ENCODE assay signal across 17 cellular contexts in the genomic region with DNA sequence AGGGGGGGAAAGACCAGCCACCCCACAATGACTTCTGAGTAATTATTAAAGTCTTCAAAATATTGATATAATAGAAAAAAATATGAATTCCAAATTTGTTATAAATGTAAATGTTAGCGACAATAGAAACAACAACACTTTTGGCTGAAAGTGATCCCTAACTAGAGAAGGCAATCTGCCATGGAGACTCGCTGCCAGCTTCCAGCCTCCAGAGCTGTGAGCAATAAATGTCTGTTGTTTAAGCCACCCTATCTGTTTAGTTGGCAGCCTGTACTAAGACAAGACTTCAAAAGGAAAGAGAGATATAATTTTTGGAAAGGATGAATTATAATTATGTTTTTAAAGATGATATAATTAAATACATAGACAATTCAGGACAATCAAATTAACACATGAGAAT.
DNase-seq lines count a peak whose midpoint lies in the region; TF ChIP-seq lines count a peak whose summit lies in the region.
"Had no signal": no experiment of that assay in that cellular context is flagged by ENCODE, and none has a peak within 500 bp of the region (broad histone marks: within the 10 kb centered on the region; RNA-seq: fewer than 3 reads in every experiment).

No MANE protein-coding gene starts in this region.

- H3K9me3 Mint-ChIP-seq in nephron progenitor cell: no peaks in the 10 kb centered on the region
- H3K9me3 Mint-ChIP-seq: CD4-positive, alpha-beta memory T cell; HFFc6 had no signal

- H3K4me1 Mint-ChIP-seq in nephron progenitor cell: no peaks in the 10 kb centered on the region
- H3K4me1 Mint-ChIP-seq: CD4-positive, alpha-beta memory T cell had no signal

- DNase-seq in Ammon's horn (ENCODE audit: low spot score) (peak; percentile 51), G401 (ENCODE audit: low spot score) (peak; percentile 84), cerebellum (ENCODE audit: low spot score) (peak; percentile 39), pons (ENCODE audit: low spot score) (peak; percentile 9), NCI-H1048 (lab: John Stamatoyannopoulos, UW) (no peak), nephron progenitor cell (no peak), coronary artery (ENCODE audit: low spot score) (no peak)
- DNase-seq: ACHN; CD4-positive, alpha-beta memory T cell; DMS153; DMS79; GOT3; H7; HFFc6 had no signal

- no peak for TF ChIP-seq CTCF in nephron progenitor cell (IDR thresholded peaks at IDR 0.05)
- no peak for TF ChIP-seq CTCF in coronary artery (IDR thresholded peaks at IDR 0.05)

- no peak overlapping the region for H3K27ac ChIP-seq in coronary artery
- H3K27ac ChIP-seq: C4-2B, HL-60 had no signal

- in situ Hi-C loops in G401 (cut with HindIII; ENCODE audit: low sequenced_read_pairs): no loop called here

- H3K27me3 Mint-ChIP-seq in nephron progenitor cell (ENCODE audit: low read depth, poor library complexity): no peaks in the 10 kb centered on the region
- H3K27me3 Mint-ChIP-seq: CD4-positive, alpha-beta memory T cell had no signal

- no peak overlapping the region for H3K27ac Mint-ChIP-seq in nephron progenitor cell
- H3K27ac Mint-ChIP-seq: CD4-positive, alpha-beta memory T cell; HFFc6 had no signal

- H3K4me3 Mint-ChIP-seq in nephron progenitor cell: no peak overlapping the region
- H3K4me3 Mint-ChIP-seq: CD4-positive, alpha-beta memory T cell; HFFc6 had no signal

- H3K4me3 ChIP-seq in coronary artery: no peak overlapping the region
- H3K4me3 ChIP-seq: GM12878 had no signal

- no peaks in the 10 kb centered on the region for H3K36me3 Mint-ChIP-seq in nephron progenitor cell (ENCODE audit: low read depth)
- H3K36me3 Mint-ChIP-seq: CD4-positive, alpha-beta memory T cell had no signal

Comparison
In these comparisons a context has a peak if more than half of its experiments do, and no peak if none do; other contexts are left out.
1. DNase-seq: peak in Ammon's horn (single experiment), G401 (single experiment), cerebellum (single experiment) and pons (single experiment); none in NCI-H1048 (single experiment), nephron progenitor cell (single experiment) and coronary artery (single experiment).